ENCODE assay signal across 12 cellular contexts in genomic region chr6:140043762-140044378, GRCh38.
DNase-seq lines count a peak whose midpoint lies in the region; ATAC-seq, FAIRE-seq and TF ChIP-seq lines count a peak whose summit lies in the region.
"Had no signal": no experiment of that assay in that cellular context is flagged by ENCODE, and none has a peak within 500 bp of the region (broad histone marks: within the 10 kb centered on the region; RNA-seq: fewer than 3 reads in every experiment).

No MANE protein-coding gene starts in this region.

- no peak overlapping the region for H3K4me3 ChIP-seq in keratinocyte (ENCODE audit: control insufficient read depth in 2 of 3, extremely low read depth in 1 of 3, insufficient read depth in 2 of 3, low read depth in 1 of 3, low read length in 3 of 3)

- H3K9ac ChIP-seq in keratinocyte (ENCODE audit: control insufficient read depth, extremely low read depth, insufficient read depth, low read length): no peak overlapping the region

- no peaks in the 10 kb centered on the region for H3K79me2 ChIP-seq in keratinocyte (ENCODE audit: control insufficient read depth, insufficient read depth, low read length)

- dilution Hi-C loops in keratinocyte (cut with MboI; ENCODE audit: extremely low pct_ligation_motif_present, low sequenced_read_pairs): no loop called here

- peak overlapping the region; percentile 35 for H3K4me2 ChIP-seq in keratinocyte (ENCODE audit: control insufficient read depth, extremely low read depth, insufficient read depth, low read depth, low read length)

- peaks cover 38% of the 10 kb centered on the region for H3K4me1 ChIP-seq in keratinocyte (ENCODE audit: control insufficient read depth, extremely low read depth, insufficient read depth, low read length)

- peak overlapping the region; percentile 78 for H3K27ac ChIP-seq in keratinocyte (ENCODE audit: control insufficient read depth, insufficient read depth, low read length)

- peak; percentile 47 for ATAC-seq in HG03175 (IDR thresholded peaks at IDR 0.05; ENCODE audit: unreplicated experiment)

- no peaks in the 10 kb centered on the region for H3K9me3 ChIP-seq in keratinocyte (ENCODE audit: control insufficient read depth, low read depth, low read length)

- FAIRE-seq in keratinocyte (lab: Jason Lieb, UNC) (peak; percentile 85), GM19239 (lab: Jason Lieb, UNC) (no peak)
- FAIRE-seq: frontal cortex, small intestine had no signal

- DNase-seq in CD1c-positive myeloid dendritic cell (ENCODE audit: extremely low spot score) (peak; percentile 70), RPMI7951 (ENCODE audit: low read depth) (peak; percentile 65), keratinocyte (ENCODE audit: low read depth, low spot score) (peak; percentile 88), inferior parietal cortex (ENCODE audit: extremely low spot score) (no peak), GM19239 (ENCODE audit: insufficient read length, low spot score) (no peak), HuH-7.5 (ENCODE audit: low spot score) (no peak)
- no peak for DNase-seq in stimulated activated CD4-positive, alpha-beta T cell treated with anti-CD3 and anti-CD28 coated beads, Interleukin-12 subunit alpha, Interleukin-12 subunit beta, amount 100 ng/mL, for 4 hours
- DNase-seq: NCI-H2227 treated with DMSO at 0.1 percent for 48 hours, T-helper 17 cell had no signal

- H4K20me1 ChIP-seq in keratinocyte (ENCODE audit: control insufficient read depth, extremely low read depth, insufficient read depth, low read length): no peaks in the 10 kb centered on the region

- no peak overlapping the region for H2AFZ ChIP-seq in keratinocyte (ENCODE audit: control insufficient read depth, low read length)

- no peak for TF ChIP-seq CTCF in keratinocyte (optimal IDR thresholded peaks at IDR 0.05 in 1 of 3, IDR thresholded peaks at IDR 0.05 in 1 of 3, conservative IDR thresholded peaks at IDR 0.05 in 1 of 3; ENCODE audit: extremely low read depth in 1 of 3, insufficient read depth in 2 of 3, low read length in 3 of 3)

- no peaks in the 10 kb centered on the region for H3K9me1 ChIP-seq in keratinocyte (ENCODE audit: control insufficient read depth, extremely low read depth, insufficient read depth, low read length)

- H3K27me3 ChIP-seq in keratinocyte (ENCODE audit: control insufficient read depth, extremely low read depth, insufficient read depth, low read length): no peaks in the 10 kb centered on the region

- no peaks in the 10 kb centered on the region for H3K36me3 ChIP-seq in keratinocyte (ENCODE audit: control insufficient read depth in 2 of 2, extremely low read depth in 1 of 2, insufficient read depth in 2 of 2, low read length in 2 of 2)

Comparison
In these comparisons a context has a peak if more than half of its experiments do, and no peak if none do; other contexts are left out.
1. DNase-seq: peak in CD1c-positive myeloid dendritic cell (single experiment), RPMI7951 (single experiment) and keratinocyte (single experiment); none in inferior parietal cortex (single experiment), GM19239 (single experiment), stimulated activated CD4-positive, alpha-beta T cell treated with anti-CD3 and anti-CD28 coated beads, Interleukin-12 subunit alpha, Interleukin-12 subunit beta, amount 100 ng/mL, for 4 hours (single experiment) and HuH-7.5 (single experiment).